In the genomic region with DNA sequence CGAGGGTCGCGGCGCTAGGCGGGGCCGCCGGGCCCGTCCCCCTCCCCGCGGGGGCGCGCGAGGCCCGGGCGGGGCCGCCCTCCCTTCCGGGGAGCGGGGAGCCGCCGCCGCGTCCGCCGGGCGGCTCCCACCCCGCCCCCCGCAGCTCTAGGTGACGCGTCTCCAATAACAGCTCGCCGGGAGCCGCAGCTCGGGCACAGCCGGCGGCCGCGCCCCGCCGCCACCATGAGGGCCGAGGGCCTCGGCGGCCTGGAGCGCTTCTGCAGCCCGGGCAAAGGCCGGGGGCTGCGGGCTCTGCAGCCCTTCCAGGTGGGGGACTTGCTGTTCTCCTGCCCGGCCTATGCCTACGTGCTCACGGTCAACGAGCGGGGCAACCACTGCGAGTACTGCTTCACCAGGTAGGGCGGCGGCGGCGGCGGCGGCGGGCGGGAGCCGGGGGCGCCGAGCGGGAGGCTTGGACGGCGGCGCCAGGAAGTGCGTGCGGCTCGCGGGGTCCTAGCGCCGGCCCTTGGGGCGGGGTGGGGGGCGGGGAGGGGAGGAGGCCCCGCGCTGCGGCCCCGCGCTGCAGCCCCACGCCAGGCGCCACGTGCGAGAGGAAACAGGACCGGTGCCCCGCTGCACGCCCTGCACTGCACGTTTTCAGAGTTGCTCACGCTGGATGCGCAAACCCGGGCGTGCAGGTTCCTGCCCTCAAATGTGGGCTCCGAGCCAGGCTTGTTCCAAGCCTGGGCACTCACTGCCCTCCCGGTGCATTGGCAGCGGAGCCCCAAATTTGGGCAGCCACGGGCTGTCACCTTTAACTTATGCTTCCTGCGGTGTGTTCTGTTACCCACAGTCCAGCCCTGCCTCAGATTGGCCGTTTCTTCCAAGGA, we compare ENCODE assay signal across 8 cellular contexts. TPM values are rescaled to one million over a fixed set of nuclear protein-coding genes. Genes with fewer than 3 reads are reported as not detected.
A peak's percentile ranks its signal among the peaks of the same experiment; 100 is the strongest.
DNase-seq lines count a peak whose midpoint lies in the region; ATAC-seq, FAIRE-seq and TF ChIP-seq lines count a peak whose summit lies in the region.

Gene SMYD2, plus strand, starts transcription at position 130 of the 872 bp plus-strand sequence. Its CDS starts 96 bp downstream, at position 226.

- peak within 1 kb of the TSS; percentile 60 for H3K4me3 ChIP-seq in CD8-positive, alpha-beta T cell (ENCODE audit: low read depth, low read length)
- H3K4me3 ChIP-seq in endothelial cell of umbilical vein (replicated peaks in 1 of 3; ENCODE audit: insufficient read depth in 1 of 3, low read depth in 1 of 3, low read length in 3 of 3): peak within 1 kb of the TSS; percentile 66 to 79 (median 77)
- peak within 1 kb of the TSS; percentile 57 for H3K4me3 ChIP-seq in mucosa of descending colon

- POLR2A ChIA-PET in CD8-positive, alpha-beta T cell (lab: Charles Lee): interaction anchor here (0.7 to 1.0 kb wide), 6 partner anchors 10 to 360 kb away, joined by 3 to 5 read pairs (median 4); no protein-coding TSS in a partner anchor
- POLR2A ChIA-PET in endothelial cell of umbilical vein (lab: Charles Lee): no interaction called here

- dilution Hi-C loops in endothelial cell of umbilical vein (cut with MboI; ENCODE audit: extremely low pct_ligation_motif_present, low sequenced_read_pairs): no loop called here

- peak within 1 kb of the TSS; percentile 91 for H3K27ac Mint-ChIP-seq in CD8-positive, alpha-beta T cell

- no peaks in the 10 kb centered on the region for H3K36me3 ChIP-seq in CD8-positive, alpha-beta T cell (ENCODE audit: insufficient read depth, low read length)
- H3K36me3 ChIP-seq in endothelial cell of umbilical vein (ENCODE audit: control insufficient read depth in 2 of 2, extremely low read depth in 1 of 2, insufficient read depth in 2 of 2, low read length in 2 of 2): no peaks in the 10 kb centered on the region
- H3K36me3 ChIP-seq in mucosa of descending colon (ENCODE audit: low read depth): no peaks in the 10 kb centered on the region

- peak; percentile 32 to 84 (median 65) for DNase-seq in CD8-positive, alpha-beta T cell
- DNase-seq in NOMO-1 treated with dmso at 0.1 percent for 144 hours (lab: John Stamatoyannopoulos, UW; ENCODE audit: unreplicated experiment): peak; percentile 35
- peak; percentile 83 for DNase-seq in activated CD8-positive, alpha-beta memory T cell treated with anti-CD3 and anti-CD28 coated beads, Interleukin-2, amount 50 U/mL, for 48 hours
- DNase-seq in endothelial cell of umbilical vein (ENCODE audit: low read depth, low spot score): peak; percentile 56
- peak; percentile 81 to 88 (median 82) for DNase-seq in mucosa of descending colon
- peak; percentile 54 for DNase-seq in stimulated activated CD8-positive, alpha-beta memory T cell treated with anti-CD3 and anti-CD28 coated beads, Interleukin-4, amount 100 ng/mL, for 24 hours (ENCODE audit: low read depth)

- peaks cover 26% of the 10 kb centered on the region for H3K4me1 ChIP-seq in CD8-positive, alpha-beta T cell (ENCODE audit: insufficient read depth, low read length)
- H3K4me1 ChIP-seq in endothelial cell of umbilical vein (ENCODE audit: control insufficient read depth, extremely low read depth, insufficient read depth, low read length) (peaks cover 4% of the 10 kb centered on the region), mucosa of descending colon (ENCODE audit: low read depth) (no peaks in the 10 kb centered on the region)

- no peaks in the 10 kb centered on the region for H4K20me1 ChIP-seq in endothelial cell of umbilical vein (replicated peaks; ENCODE audit: control insufficient read depth, extremely low read depth, insufficient read depth, low read length)

- peak; percentile 78 for TF ChIP-seq POLR2A in endothelial cell of umbilical vein (IDR thresholded peaks at IDR 0.05; ENCODE audit: low read depth, low read length)

- no peak for TF ChIP-seq CTCF in CD8-positive, alpha-beta T cell (IDR thresholded peaks at IDR 0.05)
- no peak for TF ChIP-seq CTCF in endothelial cell of umbilical vein (IDR thresholded peaks at IDR 0.05; ENCODE audit: extremely low read depth in 1 of 2, insufficient read depth in 1 of 2, low read depth in 1 of 2, low read length in 2 of 2)
- TF ChIP-seq CTCF in mucosa of descending colon (IDR thresholded peaks at IDR 0.05): no peak

- peak within 1 kb of the TSS; percentile 86 for H3K4me3 Mint-ChIP-seq in CD8-positive, alpha-beta T cell

- H3K9me1 ChIP-seq in endothelial cell of umbilical vein (replicated peaks; ENCODE audit: control insufficient read depth, extremely low read depth, insufficient read depth, low read length): no peaks in the 10 kb centered on the region

- H3K36me3 Mint-ChIP-seq in CD8-positive, alpha-beta T cell: no peaks in the 10 kb centered on the region

- H3K27me3 Mint-ChIP-seq in CD8-positive, alpha-beta T cell (ENCODE audit: low read depth): no peaks in the 10 kb centered on the region

- no peaks in the 10 kb centered on the region for H3K79me2 ChIP-seq in endothelial cell of umbilical vein (ENCODE audit: control insufficient read depth, insufficient read depth, low read length)

- H3K27me3 ChIP-seq in CD8-positive, alpha-beta T cell (ENCODE audit: insufficient read depth, low read length): no peaks in the 10 kb centered on the region
- no peaks in the 10 kb centered on the region for H3K27me3 ChIP-seq in endothelial cell of umbilical vein (ENCODE audit: control insufficient read depth in 2 of 2, insufficient read depth in 2 of 2, low read length in 2 of 2)

- peak; percentile 77 for ATAC-seq in CD8-positive, alpha-beta T cell
- ATAC-seq in GM19328 (IDR thresholded peaks at IDR 0.05; ENCODE audit: unreplicated experiment) (peak; percentile 75), HG03469 (IDR thresholded peaks at IDR 0.05; ENCODE audit: unreplicated experiment) (peak; percentile 56), mucosa of descending colon (peak; percentile 87)

- peak within 1 kb of the TSS; percentile 72 for H3K27ac ChIP-seq in CD8-positive, alpha-beta T cell (ENCODE audit: low read depth, low read length)
- H3K27ac ChIP-seq in endothelial cell of umbilical vein (ENCODE audit: insufficient read depth, low read depth, low read length): peak within 1 kb of the TSS; percentile 59

- CTCF ChIA-PET in CD8-positive, alpha-beta T cell (lab: Charles Lee): interaction anchor here (1.2 to 4.0 kb wide), 5 partner anchors 20 to 51 kb away, joined by 3 to 17 read pairs (median 10); no protein-coding TSS in a partner anchor
- CTCF ChIA-PET in endothelial cell of umbilical vein (lab: Charles Lee): interaction anchor here (0.6 to 2.9 kb wide), 7 partner anchors 14 to 67 kb away, joined by 3 to 17 read pairs (median 5); no protein-coding TSS in a partner anchor

- H2AFZ ChIP-seq in endothelial cell of umbilical vein (ENCODE audit: low read depth, low read length): peak within 1 kb of the TSS; percentile 78

- H3K9me3 ChIP-seq in CD8-positive, alpha-beta T cell (ENCODE audit: low read length): no peaks in the 10 kb centered on the region
- H3K9me3 ChIP-seq in endothelial cell of umbilical vein (replicated peaks; ENCODE audit: control insufficient read depth, insufficient read depth, low read length): no peaks in the 10 kb centered on the region
- no peaks in the 10 kb centered on the region for H3K9me3 ChIP-seq in mucosa of descending colon

- H3K4me2 ChIP-seq in endothelial cell of umbilical vein (ENCODE audit: insufficient read depth, low read length): peak within 1 kb of the TSS; percentile 67

- H3K9ac ChIP-seq in endothelial cell of umbilical vein (replicated peaks; ENCODE audit: extremely low read depth, insufficient read depth, low read length): peak within 1 kb of the TSS; percentile 73

- no TSS peak for BruUV-seq in endothelial cell of umbilical vein (replicated peaks; lab: Mats Ljungman, UMichigan)

- peaks cover 2% of the 10 kb centered on the region for H3K9me3 Mint-ChIP-seq in CD8-positive, alpha-beta T cell

- H3K4me1 Mint-ChIP-seq in CD8-positive, alpha-beta T cell (ENCODE audit: low read depth): peaks cover 58% of the 10 kb centered on the region

- peak; percentile 46 for FAIRE-seq in endothelial cell of umbilical vein (lab: Jason Lieb, UNC)

- intact Hi-C loops in CD8-positive, alpha-beta T cell (cut with DNase I, micrococcal nuclease): loop anchor here (1.0 to 5.0 kb wide), 5 partner anchors 18 to 322 kb away; partner anchors contain the start of gene CENPF (in 2 of the 2)
- intact Hi-C loops in endothelial cell of umbilical vein (cut with micrococcal nuclease) (loop anchor here (1.0 kb wide), 1 partner anchor 271 kb away; no protein-coding TSS in a partner anchor), mucosa of descending colon (cut with DNase I, micrococcal nuclease) (no loop called here)

TF ChIP-seq in endothelial cell of umbilical vein, 7 proteins besides CTCF, POLR2A, EP300 and RAD21:
- TF ChIP-seq GATA2 (IDR thresholded peaks at IDR 0.05; ENCODE audit: insufficient read depth, insufficient read length, low read depth, low read length) (no peak), MYC (IDR thresholded peaks at IDR 0.05; ENCODE audit: low read depth, low read length) (peak; percentile 30), MAX (IDR thresholded peaks at IDR 0.05; ENCODE audit: insufficient read depth, insufficient read length) (peak; percentile 52), JUN (IDR thresholded peaks at IDR 0.05; ENCODE audit: borderline replicate concordance, insufficient read depth, insufficient read length, low read depth) (no peak), POLR2AphosphoS5 (IDR thresholded peaks at IDR 0.05; ENCODE audit: insufficient read depth, low read depth, low read length) (peak; percentile 78), EZH2 (IDR thresholded peaks at IDR 0.05; ENCODE audit: borderline replicate concordance, low read depth, low read length, severe bottlenecking) (no peak), FOS (IDR thresholded peaks at IDR 0.05; ENCODE audit: borderline replicate concordance, insufficient read depth, low read length) (no peak)

RNA-seq across cellular contexts. Expression of gene SMYD2, which starts in this region (rescaled TPM):
- 10 to 100 TPM; 12.9 to 14.1 TPM for total RNA-seq in CD8-positive, alpha-beta T cell
- 20.9 and 22.0 TPM in 2 replicates for total RNA-seq in endothelial cell of umbilical vein
- polyA plus RNA-seq in endothelial cell of umbilical vein: 6.6 and 8.0 TPM in 2 replicates
- 14.7 and 15.5 TPM in 2 replicates for polyA plus RNA-seq in endothelial cell of umbilical vein (2011; cell fraction: cytosol; rRNA removed)
- 19.1 and 21.5 TPM in 2 replicates for polyA plus RNA-seq in endothelial cell of umbilical vein (2011; cell fraction: nucleus; rRNA removed)
- polyA plus RNA-seq in endothelial cell of umbilical vein (2012): 10.6 and 22.1 TPM in 2 replicates
- polyA minus RNA-seq in endothelial cell of umbilical vein: 7.0 and 11.0 TPM in 2 replicates
- polyA minus RNA-seq in endothelial cell of umbilical vein (2011; cell fraction: cytosol; rRNA and poly(A)+ RNA removed): 18.8 TPM
- 5.0 and 7.5 TPM in 2 replicates for polyA minus RNA-seq in endothelial cell of umbilical vein (2011; cell fraction: nucleus; rRNA and poly(A)+ RNA removed)
- 10 to 100 TPM; 15.9 to 23.4 (median 18.6) TPM for total RNA-seq in mucosa of descending colon

Comparison
In these comparisons a context has a peak if more than half of its experiments do, and no peak if none do; other contexts are left out.
1. Peak in every context shown above with its lines: DNase-seq, ATAC-seq, H3K4me3 ChIP-seq and H3K27ac ChIP-seq.
2. intact Hi-C loops: an anchor here in CD8-positive, alpha-beta T cell (1.0 to 5.0 kb wide) and endothelial cell of umbilical vein (1.0 kb wide); none called in mucosa of descending colon.